Comparison of ENCODE assay signal across 7 cellular contexts in genomic region chr12:4909397-4909733, GRCh38. TPM values are rescaled to one million over a fixed set of nuclear protein-coding genes. Genes with fewer than 3 reads are reported as not detected.
A peak's percentile ranks its signal among the peaks of the same experiment; 100 is the strongest.
DNase-seq lines count a peak whose midpoint lies in the region; ATAC-seq and TF ChIP-seq lines count a peak whose summit lies in the region.

No MANE protein-coding gene starts in this region.

- H3K27ac Mint-ChIP-seq in T-cell = no peak overlapping the region

- H4K20me1 ChIP-seq in hepatocyte (ENCODE audit: insufficient read depth, poor library complexity, severe bottlenecking) (no peaks in the 10 kb centered on the region), smooth muscle cell (ENCODE audit: low read depth) (no peaks in the 10 kb centered on the region)

- H2AFZ ChIP-seq in hepatocyte = no peak overlapping the region
- H2AFZ ChIP-seq in smooth muscle cell (ENCODE audit: low read depth) = no peak overlapping the region

- 2% methylated on average over 19 of the region's 24 CpGs for WGBS in hepatocyte (ENCODE audit: low lambda C conversion rate, missing lambda C conversion rate)
- 2% methylated on average over 24 of the region's 24 CpGs for WGBS in smooth muscle cell (ENCODE audit: low lambda C conversion rate)

- H3K4me2 ChIP-seq in hepatocyte = peak overlapping the region; percentile 95
- peak overlapping the region; percentile 85 for H3K4me2 ChIP-seq in smooth muscle cell

- peak; percentile 17 for TF ChIP-seq POLR2A in GM18505 (IDR thresholded peaks at IDR 0.05; ENCODE audit: borderline replicate concordance, extremely low read depth, insufficient read depth, insufficient read length)

- no peaks in the 10 kb centered on the region for H3K36me3 Mint-ChIP-seq in T-cell

- H3K79me2 ChIP-seq in hepatocyte = no peaks in the 10 kb centered on the region
- H3K79me2 ChIP-seq in smooth muscle cell (ENCODE audit: low read depth) = no peaks in the 10 kb centered on the region

- no peak overlapping the region for H3K9ac ChIP-seq in smooth muscle cell (ENCODE audit: low read depth)

- DNase-seq in T-cell = no peak
- DNase-seq in hepatocyte (ENCODE audit: low spot score) = peak; percentile 12
- DNase-seq in smooth muscle cell (lab: John Stamatoyannopoulos, UW; ENCODE audit: unreplicated experiment) = no peak
- no peak for DNase-seq in HUDEP-2 (lab: John Stamatoyannopoulos, UW; ENCODE audit: unreplicated experiment in 76 of 76)
- no peak for DNase-seq in HPDE6-E6E7 (ENCODE audit: extremely low spot score)

- ATAC-seq in GM18505 (IDR thresholded peaks at IDR 0.05; ENCODE audit: unreplicated experiment) (no peak), T-cell (replicated peaks in 1 of 4) (no peak), HG02973 (IDR thresholded peaks at IDR 0.05; ENCODE audit: unreplicated experiment) (no peak)

- H3K4me3 ChIP-seq in hepatocyte (peak overlapping the region; percentile 58), smooth muscle cell (peak overlapping the region; percentile 41)

- H3K36me3 ChIP-seq in hepatocyte (replicated peaks; ENCODE audit: insufficient read depth, low read depth) (no peaks in the 10 kb centered on the region), smooth muscle cell (ENCODE audit: low read depth) (no peaks in the 10 kb centered on the region)

- H3K9me2 ChIP-seq in hepatocyte (replicated peaks; ENCODE audit: insufficient read depth) = no peaks in the 10 kb centered on the region

- H3K4me3 Mint-ChIP-seq in T-cell = peak overlapping the region in 2 of 3 donors; percentile 40 to 44

- H3K27ac ChIP-seq in hepatocyte = no peak overlapping the region
- H3K27ac ChIP-seq in smooth muscle cell (ENCODE audit: low read depth) = no peak overlapping the region

- CTCF ChIA-PET in T-cell (lab: Charles Lee) = interaction anchor here in 1 of 2 donors (0.6 kb wide), 1 partner anchor 1843 kb away, joined by 3 read pairs; no protein-coding TSS in a partner anchor

- no peaks in the 10 kb centered on the region for H3F3A ChIP-seq in smooth muscle cell (ENCODE audit: low read depth)

- TF ChIP-seq CTCF in hepatocyte (IDR thresholded peaks at IDR 0.05; ENCODE audit: poor library complexity) (no peak), smooth muscle cell (IDR thresholded peaks at IDR 0.05; ENCODE audit: borderline replicate concordance, insufficient read depth, poor library complexity, severe bottlenecking) (no peak)

- no peaks in the 10 kb centered on the region for H3K9me3 Mint-ChIP-seq in T-cell

- POLR2A ChIA-PET in T-cell (lab: Charles Lee) = no interaction called here

- H3K4me1 Mint-ChIP-seq in T-cell = peaks cover 14 to 24% (median 23%) of the 10 kb centered on the region in 3 donors

- H3K4me1 ChIP-seq in hepatocyte (ENCODE audit: insufficient read depth) (peaks cover 14% of the 10 kb centered on the region), smooth muscle cell (ENCODE audit: low read depth) (peaks cover 15% of the 10 kb centered on the region)

- no peaks in the 10 kb centered on the region for H3K9me3 ChIP-seq in hepatocyte (ENCODE audit: low read depth)
- H3K9me3 ChIP-seq in smooth muscle cell (replicated peaks; ENCODE audit: low read depth) = no peaks in the 10 kb centered on the region

- peaks cover 99% of the 10 kb centered on the region for H3K27me3 ChIP-seq in hepatocyte
- H3K27me3 ChIP-seq in smooth muscle cell (ENCODE audit: low read depth) = peaks cover 100% of the 10 kb centered on the region

- H3K27me3 Mint-ChIP-seq in T-cell = peaks cover 25 to 46% of the 10 kb centered on the region in 2 donors

RNA-seq across cellular contexts. Expression of gene KCNA1, which starts 0.3 kb away (rescaled TPM):
- total RNA-seq in T-cell (not detected), hepatocyte (0.27 and 0.36 TPM in 2 replicates), smooth muscle cell (not detected in 2 replicates)
- polyA plus RNA-seq in hepatocyte (not detected in 2 replicates), smooth muscle cell (not detected in 2 replicates)
